ENCODE assay signal across 1 cellular context in genomic region chr20:23350007-23350854, GRCh38.
TF ChIP-seq lines count a peak whose summit lies in the region.

TSS of gene NXT1 (plus strand) at chr20:23350791. CDS start at chr20:23354042, 3,251 bp downstream.

TF ChIP-seq in HepG2, 621 proteins besides CTCF, POLR2A, EP300 and RAD21 (continued from another document and continues in another):
- TF ChIP-seq MYPOP (CRISPR knock-in tag; IDR thresholded peaks at IDR 0.05) (peak; percentile 79), POLR2AphosphoS2 (IDR thresholded peaks at IDR 0.05; ENCODE audit: low read depth, low read length) (peak; percentile 63; the same call in 1 of the 2 replicates), ZBTB49 (CRISPR knock-in tag; IDR thresholded peaks at IDR 0.05; ENCODE audit: borderline replicate concordance) (0 out of 2 replicates have a peak, but pooled peaks have one; percentile 53), PRMT3 (CRISPR knock-in tag; IDR thresholded peaks at IDR 0.05; ENCODE audit: borderline replicate concordance, low read depth) (no peak), DMAP1 (CRISPR knock-in tag; IDR thresholded peaks at IDR 0.05) (peak; percentile 97), SRSF4 (IDR thresholded peaks at IDR 0.05; ENCODE audit: low read depth, low read length, poor library complexity, severe bottlenecking) (no peak), MTF2 (CRISPR knock-in tag; IDR thresholded peaks at IDR 0.05; ENCODE audit: borderline replicate concordance) (no peak; the same call in 1 of the 2 replicates), PAF1 (CRISPR knock-in tag; IDR thresholded peaks at IDR 0.05) (no peak), ZNF639 (CRISPR knock-in tag; conservative IDR thresholded peaks at IDR 0.05) (peak; percentile 81), ZNF530 (CRISPR knock-in tag; IDR thresholded peaks at IDR 0.05; ENCODE audit: low read depth) (0 out of 2 replicates have a peak, but pooled peaks have one; percentile 81), ASH2L (IDR thresholded peaks at IDR 0.05; ENCODE audit: insufficient read length, low read depth, low read length) (peak; percentile 91), ZSCAN20 (CRISPR knock-in tag; IDR thresholded peaks at IDR 0.05; ENCODE audit: borderline replicate concordance) (peak; percentile 93; the same call in 1 of the 2 replicates), GABPA (IDR thresholded peaks at IDR 0.05; ENCODE audit: low read depth, low read length) (peak; percentile 94), GABPA (CRISPR knock-in tag; IDR thresholded peaks at IDR 0.05; ENCODE audit: low read depth) (peak; percentile 95), RBFOX2 (IDR thresholded peaks at IDR 0.05; ENCODE audit: low read depth, low read length) (peak; percentile 95), TMF1 (CRISPR knock-in tag; IDR thresholded peaks at IDR 0.05; ENCODE audit: low read depth) (peak; percentile 50; the same call in 1 of the 2 replicates), PCBP2 (optimal IDR thresholded peaks at IDR 0.05; ENCODE audit: low read depth, low read length, poor library complexity, severe bottlenecking) (no peak), ZNF367 (CRISPR knock-in tag; IDR thresholded peaks at IDR 0.05; ENCODE audit: borderline replicate concordance) (peak; percentile 28; the same call in 1 of the 2 replicates), GLMP (CRISPR knock-in tag; IDR thresholded peaks at IDR 0.05; ENCODE audit: borderline replicate concordance) (no peak), ZNF3 (CRISPR knock-in tag; IDR thresholded peaks at IDR 0.05) (no peak), ZNF646 (CRISPR knock-in tag; IDR thresholded peaks at IDR 0.05) (no peak; the same call in 1 of the 2 replicates), ARID4A (CRISPR knock-in tag; IDR thresholded peaks at IDR 0.05; ENCODE audit: borderline replicate concordance) (peak; percentile 75), BCL3 (CRISPR knock-in tag; IDR thresholded peaks at IDR 0.05) (peak; percentile 88), FOXJ3 (CRISPR knock-in tag; IDR thresholded peaks at IDR 0.05; ENCODE audit: borderline replicate concordance) (no peak), ZNF652 (CRISPR knock-in tag; IDR thresholded peaks at IDR 0.05; ENCODE audit: borderline replicate concordance, low read depth) (no peak; the same call in none of the 2 replicates), ZNF326 (CRISPR knock-in tag; IDR thresholded peaks at IDR 0.05; ENCODE audit: borderline replicate concordance) (0 out of 2 replicates have a peak, but pooled peaks have one; percentile 33), ZNF619 (CRISPR knock-in tag; IDR thresholded peaks at IDR 0.05) (peak; percentile 86; the same call in 1 of the 2 replicates), ZNF75D (CRISPR knock-in tag; IDR thresholded peaks at IDR 0.05; ENCODE audit: borderline replicate concordance) (no peak; the same call in 1 of the 2 replicates), CENPBD1 (CRISPR knock-in tag; IDR thresholded peaks at IDR 0.05; ENCODE audit: borderline replicate concordance, low read depth) (no peak; the same call in 1 of the 2 replicates), UBTF (CRISPR knock-in tag; IDR thresholded peaks at IDR 0.05) (peak; percentile 72), ZNF543 (CRISPR knock-in tag; IDR thresholded peaks at IDR 0.05) (peak; percentile 74), MZF1 (CRISPR knock-in tag; IDR thresholded peaks at IDR 0.05; ENCODE audit: borderline replicate concordance) (0 out of 2 replicates have a peak, but pooled peaks have one; percentile 85), REPIN1 (CRISPR knock-in tag; IDR thresholded peaks at IDR 0.05; ENCODE audit: borderline replicate concordance, low read depth) (peak; percentile 73), ZNF777 (CRISPR knock-in tag; IDR thresholded peaks at IDR 0.05) (no peak), ZNF441 (CRISPR knock-in tag; IDR thresholded peaks at IDR 0.05; ENCODE audit: borderline replicate concordance) (no peak), THYN1 (CRISPR knock-in tag; IDR thresholded peaks at IDR 0.05; ENCODE audit: borderline replicate concordance, low read depth) (no peak)
